ENCODE assay signal across 12 cellular contexts in genomic region chr15:43218908-43219706, GRCh38. TPM values are rescaled to one million over a fixed set of nuclear protein-coding genes. Genes with fewer than 3 reads are reported as not detected.
DNase-seq lines count a peak whose midpoint lies in the region; ATAC-seq, FAIRE-seq and TF ChIP-seq lines count a peak whose summit lies in the region.
"Had no signal": no experiment of that assay in that cellular context is flagged by ENCODE, and none has a peak within 500 bp of the region (broad histone marks: within the 10 kb centered on the region; RNA-seq: fewer than 3 reads in every experiment).

No MANE protein-coding gene starts in this region.

- H3K27ac ChIP-seq in GM23338 (ENCODE audit: low read depth): no peak overlapping the region
- no peak overlapping the region for H3K27ac ChIP-seq in astrocyte (ENCODE audit: low read depth, low read length)
- no peak overlapping the region for H3K27ac ChIP-seq in vagina

- TF ChIP-seq CTCF in GM23338 (conservative IDR thresholded peaks at IDR 0.05; ENCODE audit: low read depth in 2 of 2) (peak; percentile 74 to 82), astrocyte (IDR thresholded peaks at IDR 0.05; ENCODE audit: insufficient read depth, low read depth, low read length) (peak; percentile 16), vagina (IDR thresholded peaks at IDR 0.05) (no peak)

- H3K9me3 ChIP-seq in astrocyte (ENCODE audit: insufficient read depth, low read depth, low read length) (no peaks in the 10 kb centered on the region), vagina (no peaks in the 10 kb centered on the region)

- H3K27me3 Mint-ChIP-seq in GM23338 (ENCODE audit: insufficient read depth, low read depth, poor library complexity) (peaks cover 2% of the 10 kb centered on the region), astrocyte (ENCODE audit: low read depth, unreplicated experiment) (peaks cover 27% of the 10 kb centered on the region)
- peaks cover 17% of the 10 kb centered on the region for H3K27me3 Mint-ChIP-seq in stimulated activated memory B cell treated with anti-CD40 and anti-IgM and Interleukin-4, amounts not matched to agents 10 μg/mL and 1 μg/mL and 100 μg/mL, for 72 hours

- H3K9me3 Mint-ChIP-seq in GM23338 (no peaks in the 10 kb centered on the region), astrocyte (ENCODE audit: unreplicated experiment) (peaks cover 2% of the 10 kb centered on the region)
- no peaks in the 10 kb centered on the region for H3K9me3 Mint-ChIP-seq in stimulated activated memory B cell treated with anti-CD40 and anti-IgM and Interleukin-4, amounts not matched to agents 10 μg/mL and 1 μg/mL and 100 μg/mL, for 72 hours

- H3K4me3 Mint-ChIP-seq in GM23338: no peak overlapping the region
- H3K4me3 Mint-ChIP-seq in astrocyte (ENCODE audit: unreplicated experiment): no peak overlapping the region
- H3K4me3 Mint-ChIP-seq in stimulated activated memory B cell treated with anti-CD40 and anti-IgM and Interleukin-4, amounts not matched to agents 10 μg/mL and 1 μg/mL and 100 μg/mL, for 72 hours: no peak overlapping the region

- peak overlapping the region; percentile 35; the same call in 1 of the 2 replicates for H3K4me2 ChIP-seq in GM23338
- H3K4me2 ChIP-seq in astrocyte (ENCODE audit: low read length): no peak overlapping the region

- H2AFZ ChIP-seq in GM23338: peak overlapping the region; percentile 92
- H2AFZ ChIP-seq in astrocyte (ENCODE audit: low read depth, low read length): no peak overlapping the region

- H3K4me1 ChIP-seq in GM23338 (ENCODE audit: insufficient read depth) (no peaks in the 10 kb centered on the region), astrocyte (ENCODE audit: insufficient read depth, low read length) (no peaks in the 10 kb centered on the region), vagina (no peaks in the 10 kb centered on the region)

- peaks cover 8% of the 10 kb centered on the region for H3K4me1 Mint-ChIP-seq in GM23338
- H3K4me1 Mint-ChIP-seq in astrocyte (ENCODE audit: low read depth, unreplicated experiment): no peaks in the 10 kb centered on the region
- no peaks in the 10 kb centered on the region for H3K4me1 Mint-ChIP-seq in stimulated activated memory B cell treated with anti-CD40 and anti-IgM and Interleukin-4, amounts not matched to agents 10 μg/mL and 1 μg/mL and 100 μg/mL, for 72 hours

- no peak overlapping the region for H3K27ac Mint-ChIP-seq in GM23338
- no peak overlapping the region for H3K27ac Mint-ChIP-seq in astrocyte (ENCODE audit: unreplicated experiment)
- H3K27ac Mint-ChIP-seq in stimulated activated memory B cell treated with anti-CD40 and anti-IgM and Interleukin-4, amounts not matched to agents 10 μg/mL and 1 μg/mL and 100 μg/mL, for 72 hours: no peak overlapping the region

- TF ChIP-seq POLR2A in vagina (IDR thresholded peaks at IDR 0.05): no peak

- H4K20me1 ChIP-seq in GM23338 (replicated peaks; ENCODE audit: insufficient read depth): no peaks in the 10 kb centered on the region
- no peaks in the 10 kb centered on the region for H4K20me1 ChIP-seq in astrocyte (ENCODE audit: insufficient read depth, low read length)

- H3K27me3 ChIP-seq in GM23338 (ENCODE audit: insufficient read depth): no peaks in the 10 kb centered on the region
- peaks cover 17% of the 10 kb centered on the region for H3K27me3 ChIP-seq in astrocyte (ENCODE audit: insufficient read depth, low read length)
- H3K27me3 ChIP-seq in vagina: no peaks in the 10 kb centered on the region

- H3K4me3 ChIP-seq in GM23338 (peak overlapping the region; percentile 33), astrocyte (ENCODE audit: insufficient read depth, low read depth, low read length) (no peak overlapping the region), vagina (no peak overlapping the region)

- no peaks in the 10 kb centered on the region for H3K9me2 ChIP-seq in GM23338 (ENCODE audit: insufficient read depth)

- H3K9ac ChIP-seq in astrocyte (ENCODE audit: low read length): no peak overlapping the region

- H3K36me3 ChIP-seq in GM23338 (ENCODE audit: insufficient read depth) (no peaks in the 10 kb centered on the region), astrocyte (ENCODE audit: insufficient read depth, low read length) (no peaks in the 10 kb centered on the region), vagina (no peaks in the 10 kb centered on the region)

- intact Hi-C loops in vagina (cut with DNase I): no loop called here

- FAIRE-seq in astrocyte (lab: Jason Lieb, UNC): no peak
- FAIRE-seq: GM18507 had no signal

- H3K36me3 Mint-ChIP-seq in GM23338 (ENCODE audit: low read depth) (no peaks in the 10 kb centered on the region), astrocyte (ENCODE audit: low read depth, unreplicated experiment) (no peaks in the 10 kb centered on the region)
- no peaks in the 10 kb centered on the region for H3K36me3 Mint-ChIP-seq in stimulated activated memory B cell treated with anti-CD40 and anti-IgM and Interleukin-4, amounts not matched to agents 10 μg/mL and 1 μg/mL and 100 μg/mL, for 72 hours

- DNase-seq in CD1c-positive myeloid dendritic cell (ENCODE audit: extremely low spot score) (peak; percentile 6), GM23338 (ENCODE audit: low spot score) (peak; percentile 95), astrocyte (ENCODE audit: low read depth) (no peak), iPS DF 4.7 (ENCODE audit: extremely low read depth, low spot score) (peak; percentile 64), Ammon's horn (ENCODE audit: low spot score) (no peak), vagina (ENCODE audit: extremely low spot score in 2 of 2) (no peak)
- DNase-seq: activated CD4-positive, alpha-beta T cell treated with anti-CD3 and anti-CD28 coated beads, Interleukin-2, amount 50 U/mL, for 48 hours; NCI-H2171 treated with DMSO at 0.1 percent for 48 hours had no signal

- no peaks in the 10 kb centered on the region for H3F3A ChIP-seq in GM23338 (replicated peaks; ENCODE audit: low read depth)

- H3K79me2 ChIP-seq in GM23338 (replicated peaks; ENCODE audit: insufficient read depth) (no peaks in the 10 kb centered on the region), astrocyte (ENCODE audit: insufficient read depth, low read length) (no peaks in the 10 kb centered on the region)

- peak; percentile 97 for ATAC-seq in GM23338
- no peak for ATAC-seq in GM21529 (IDR thresholded peaks at IDR 0.05; ENCODE audit: unreplicated experiment)
- no peak for ATAC-seq in stimulated activated memory B cell treated with anti-CD40 and anti-IgM and Interleukin-4, amounts not matched to agents 10 μg/mL and 1 μg/mL and 100 μg/mL, for 72 hours

TF ChIP-seq in GM23338, 12 proteins besides CTCF, POLR2A, EP300 and RAD21:
- peak; percentile 69 for TF ChIP-seq CREB1 (CRISPR knock-in tag; IDR thresholded peaks at IDR 0.05; ENCODE audit: low read depth)
- TF ChIP-seq EZH2phosphoT487 (IDR thresholded peaks at IDR 0.05; ENCODE audit: unreplicated experiment): no peak
TF ChIP-seq in GM23338: peak in this region for 1.

RNA-seq across cellular contexts. Expression of gene EPB42, which starts 1.7 kb away (rescaled TPM):
- total RNA-seq in GM23338 (2014; rRNA removed; shearing (Covaris generic)): not detected in 2 replicates
- polyA plus RNA-seq in GM23338 (2016; fragmentation: Nextera tagmentation; extraction: Ambion mirVana): not detected in 2 replicates
- total RNA-seq in astrocyte (not detected in 2 replicates), vagina (not detected)
- polyA plus RNA-seq: neural cell had no signal

RNA-seq across cellular contexts. Expression of gene CCNDBP1, which starts 33.9 kb away (rescaled TPM):
- 15.7 and 33.5 TPM in 2 replicates for total RNA-seq in GM23338 (2014; rRNA removed; shearing (Covaris generic))
- polyA plus RNA-seq in GM23338 (2016; fragmentation: Nextera tagmentation; extraction: Ambion mirVana): 16.6 and 23.9 TPM in 2 replicates
- total RNA-seq in astrocyte: 35.7 and 37.0 TPM in 2 replicates
- total RNA-seq in vagina: 43.2 TPM

RNA-seq across cellular contexts. Expression of gene TGM5, which starts 47.6 kb away (rescaled TPM):
- not detected in 2 replicates for total RNA-seq in GM23338 (2014; rRNA removed; shearing (Covaris generic))
- polyA plus RNA-seq in GM23338 (2016; fragmentation: Nextera tagmentation; extraction: Ambion mirVana): not detected in 2 replicates
- 0.16 TPM in 1 of 2 replicates, not detected in the other for total RNA-seq in astrocyte
- 8.3 TPM for total RNA-seq in vagina
- polyA plus RNA-seq: neural cell had no signal

Comparison
In these comparisons a context has a peak if more than half of its experiments do, and no peak if none do; other contexts are left out.
1. DNase-seq: peak in CD1c-positive myeloid dendritic cell (single experiment), GM23338 (single experiment) and iPS DF 4.7 (single experiment); none in astrocyte (single experiment), Ammon's horn (single experiment) and vagina (0 of 2).
2. CTCF ChIP-seq: peak in GM23338 (2 of 2) and astrocyte (single experiment); none in vagina (0 of 3).